Comparison of ENCODE assay signal across 8 cellular contexts in genomic region chr4:135418353-135418752, GRCh38.
DNase-seq lines count a peak whose midpoint lies in the region; ATAC-seq and TF ChIP-seq lines count a peak whose summit lies in the region.

No MANE protein-coding gene starts in this region.

- ATAC-seq in HG02642 (IDR thresholded peaks at IDR 0.05; ENCODE audit: poor library complexity, unreplicated experiment), result peak; percentile 60

- no peak overlapping the region for H3K27ac ChIP-seq in PC-9

- no peak overlapping the region for H3K4me2 ChIP-seq in PC-9

- no peaks in the 10 kb centered on the region for H3K36me3 ChIP-seq in PC-9 (ENCODE audit: low read depth)

- POLR2A ChIA-PET in PC-9 (lab: Charles Lee; ENCODE audit: unreplicated experiment), result no interaction called here

- CTCF ChIA-PET in PC-9 (lab: Charles Lee), result interaction anchor here (0.7 kb wide), 1 partner anchor 32 kb away, joined by 3 read pairs; no protein-coding TSS in a partner anchor

- H3K9me2 ChIP-seq in PC-9 (ENCODE audit: insufficient read depth), result no peaks in the 10 kb centered on the region

- peak; percentile 10 for DNase-seq in GM10266 (ENCODE audit: extremely low spot score)
- DNase-seq in PC-9, result no peak
- peak; percentile 6 for DNase-seq in kidney tubule cell (ENCODE audit: low spot score)
- DNase-seq in GM19240 (ENCODE audit: insufficient read length, low spot score), result no peak
- no peak for DNase-seq in activated CD8-positive, alpha-beta memory T cell treated with anti-CD3 and anti-CD28 coated beads for 24 hours
- DNase-seq in islet precursor cell, result no peak
- DNase-seq in T-helper 9 cell, result no peak

- H3K79me2 ChIP-seq in PC-9 (ENCODE audit: low read depth), result no peaks in the 10 kb centered on the region

- intact Hi-C loops in PC-9 (cut with micrococcal nuclease; ENCODE audit: unreplicated experiment), result no loop called here

- no peaks in the 10 kb centered on the region for H4K20me1 ChIP-seq in PC-9 (ENCODE audit: insufficient read depth)

- no peaks in the 10 kb centered on the region for H3K9me3 ChIP-seq in PC-9 (ENCODE audit: insufficient read depth, low read depth)

- TF ChIP-seq CTCF in GM10266 (IDR thresholded peaks at IDR 0.05; ENCODE audit: control insufficient read depth, insufficient read depth, low read depth, missing control alignments) (peak; percentile 44), PC-9 (conservative IDR thresholded peaks at IDR 0.05) (peak; percentile 56)

- H2AFZ ChIP-seq in PC-9, result no peak overlapping the region

- H3K27me3 ChIP-seq in PC-9 (ENCODE audit: insufficient read depth, low read depth), result no peaks in the 10 kb centered on the region

- H3K4me3 ChIP-seq in PC-9, result no peak overlapping the region

- no peaks in the 10 kb centered on the region for H3F3A ChIP-seq in PC-9 (ENCODE audit: insufficient read depth, low read depth)

- H3K4me1 ChIP-seq in PC-9 (replicated peaks; ENCODE audit: insufficient read depth), result no peaks in the 10 kb centered on the region

- no TSS peak for BruUV-seq in PC-9 (replicated peaks; lab: Mats Ljungman, UMichigan)

Comparison
In these comparisons a context has a peak if more than half of its experiments do, and no peak if none do; other contexts are left out.
1. DNase-seq: peak in GM10266 (single experiment) and kidney tubule cell (single experiment); none in PC-9 (0 of 2), GM19240 (single experiment), activated CD8-positive, alpha-beta memory T cell treated with anti-CD3 and anti-CD28 coated beads for 24 hours (single experiment), islet precursor cell (single experiment) and T-helper 9 cell (single experiment).